ENCODE assay signal across 12 cellular contexts in genomic region chr15:85772668-85773067, GRCh38. TPM values are rescaled to one million over a fixed set of nuclear protein-coding genes. Genes with fewer than 3 reads are reported as not detected.
DNase-seq lines count a peak whose midpoint lies in the region; ATAC-seq and TF ChIP-seq lines count a peak whose summit lies in the region.
"Had no signal": no experiment of that assay in that cellular context is flagged by ENCODE, and none has a peak within 500 bp of the region (broad histone marks: within the 10 kb centered on the region; RNA-seq: fewer than 3 reads in every experiment).

No MANE protein-coding gene starts in this region.

- H3K36me3 ChIP-seq in esophagus muscularis mucosa (peaks cover 0 to 18% (median 9%) of the 10 kb centered on the region in 4 donors), upper lobe of left lung (peaks cover 0 to 11% (median 0%) of the 10 kb centered on the region in 4 donors), testis (ENCODE audit: low read depth, missing control alignments) (no peaks in the 10 kb centered on the region), mesendoderm (ENCODE audit: control insufficient read depth, insufficient read depth, low read length) (no peaks in the 10 kb centered on the region)

- no peak overlapping the region for H3K56ac ChIP-seq in mesendoderm (ENCODE audit: low read length)

- H3K4ac ChIP-seq in mesendoderm (ENCODE audit: low read depth, low read length) = no peak overlapping the region

- no peak for TF ChIP-seq POLR2A in esophagus muscularis mucosa (IDR thresholded peaks at IDR 0.05; ENCODE audit: low read depth)
- TF ChIP-seq POLR2A in upper lobe of left lung (IDR thresholded peaks at IDR 0.05) = no peak
- TF ChIP-seq POLR2A in testis (IDR thresholded peaks at IDR 0.05) = no peak

- no peaks in the 10 kb centered on the region for H3K9me3 ChIP-seq in esophagus muscularis mucosa
- no peaks in the 10 kb centered on the region for H3K9me3 ChIP-seq in upper lobe of left lung
- H3K9me3 ChIP-seq in testis = no peaks in the 10 kb centered on the region
- H3K9me3 ChIP-seq: spleen had no signal

- no peak overlapping the region for H2BK120ac ChIP-seq in mesendoderm (ENCODE audit: low read depth, low read length)

- H3K4me1 Mint-ChIP-seq in activated CD4-positive, alpha-beta T cell treated with anti-CD3 and anti-CD28 coated beads, Interleukin-2, amount 10 ng/mL, durations not matched to agents 7 days and 5 days = no peaks in the 10 kb centered on the region
- H3K4me1 Mint-ChIP-seq: IgD-negative memory B cell had no signal

- H2BK5ac ChIP-seq in mesendoderm (ENCODE audit: low read length) = no peak overlapping the region

- DNase-seq in activated CD4-positive, alpha-beta T cell treated with anti-CD3 and anti-CD28 coated beads, Interleukin-2, amount 10 ng/mL, durations not matched to agents 7 days and 5 days = no peak
- no peak for DNase-seq in activated CD4-positive, alpha-beta T cell treated with anti-CD3 and anti-CD28 coated beads, Interleukin-2, amount 50 U/mL, for 4 hours
- no peak for DNase-seq in esophagus muscularis mucosa (ENCODE audit: extremely low spot score)
- DNase-seq in mucosa of gallbladder (ENCODE audit: low spot score) = peak; percentile 58
- no peak for DNase-seq in upper lobe of left lung
- DNase-seq in testis = no peak
- DNase-seq in mesendoderm = no peak
- DNase-seq in kidney tubule cell (ENCODE audit: low spot score) = no peak
- DNase-seq: activated naive CD8-positive, alpha-beta T cell treated with anti-CD3 and anti-CD28 coated beads for 36 hours; NCI-H82; spleen had no signal

- H3K4me3 ChIP-seq in esophagus muscularis mucosa (no peak overlapping the region), upper lobe of left lung (no peak overlapping the region), testis (no peak overlapping the region), mesendoderm (ENCODE audit: low read length) (no peak overlapping the region)
- H3K4me3 ChIP-seq: spleen had no signal

- peak overlapping the region; percentile 23 for H3K27ac Mint-ChIP-seq in activated CD4-positive, alpha-beta T cell treated with anti-CD3 and anti-CD28 coated beads, Interleukin-2, amount 10 ng/mL, durations not matched to agents 7 days and 5 days
- H3K27ac Mint-ChIP-seq: activated naive CD8-positive, alpha-beta T cell treated with anti-CD3 and anti-CD28 coated beads for 36 hours; IgD-negative memory B cell had no signal

- ATAC-seq in upper lobe of left lung (ENCODE audit: low FRiP score in 2 of 2) = peak in 1 of 2 donors; percentile 32

- H3K23ac ChIP-seq in mesendoderm (ENCODE audit: low read length) = no peak overlapping the region

- TF ChIP-seq EP300 in esophagus muscularis mucosa (IDR thresholded peaks at IDR 0.05) (no peak), upper lobe of left lung (IDR thresholded peaks at IDR 0.05) (no peak)

- H3K27me3 Mint-ChIP-seq in activated CD4-positive, alpha-beta T cell treated with anti-CD3 and anti-CD28 coated beads, Interleukin-2, amount 10 ng/mL, durations not matched to agents 7 days and 5 days = no peaks in the 10 kb centered on the region
- H3K27me3 Mint-ChIP-seq: activated naive CD8-positive, alpha-beta T cell treated with anti-CD3 and anti-CD28 coated beads for 36 hours; IgD-negative memory B cell had no signal

- H3K9me3 Mint-ChIP-seq in activated CD4-positive, alpha-beta T cell treated with anti-CD3 and anti-CD28 coated beads, Interleukin-2, amount 10 ng/mL, durations not matched to agents 7 days and 5 days = no peaks in the 10 kb centered on the region
- H3K9me3 Mint-ChIP-seq: activated naive CD8-positive, alpha-beta T cell treated with anti-CD3 and anti-CD28 coated beads for 36 hours; IgD-negative memory B cell had no signal

- H3K27me3 ChIP-seq in esophagus muscularis mucosa = no peaks in the 10 kb centered on the region
- no peaks in the 10 kb centered on the region for H3K27me3 ChIP-seq in upper lobe of left lung
- H3K27me3 ChIP-seq in testis = no peaks in the 10 kb centered on the region
- no peaks in the 10 kb centered on the region for H3K27me3 ChIP-seq in mesendoderm (ENCODE audit: insufficient read depth, low read length, poor library complexity)
- H3K27me3 ChIP-seq: spleen had no signal

- no peak overlapping the region for H3K18ac ChIP-seq in mesendoderm (ENCODE audit: low read length)

- no peak for TF ChIP-seq CTCF in esophagus muscularis mucosa (IDR thresholded peaks at IDR 0.05)
- no peak for TF ChIP-seq CTCF in upper lobe of left lung (IDR thresholded peaks at IDR 0.05)
- TF ChIP-seq CTCF in testis (IDR thresholded peaks at IDR 0.05) = no peak

- POLR2A ChIA-PET in activated CD4-positive, alpha-beta T cell treated with anti-CD3 and anti-CD28 coated beads, Interleukin-2, amount 10 ng/mL, durations not matched to agents 7 days and 5 days (lab: Charles Lee) = no interaction called here

- CTCF ChIA-PET in activated CD4-positive, alpha-beta T cell treated with anti-CD3 and anti-CD28 coated beads, Interleukin-2, amount 10 ng/mL, durations not matched to agents 7 days and 5 days (lab: Charles Lee) = interaction anchor here (0.5 to 1.5 kb wide), 2 partner anchors 10 to 390 kb away, joined by 3 read pairs; no protein-coding TSS in a partner anchor

- no peak overlapping the region for H3K9ac ChIP-seq in mesendoderm (ENCODE audit: low read length)

- intact Hi-C loops in esophagus muscularis mucosa (cut with DNase I) = no loop called here
- intact Hi-C loops in testis (cut with DNase I; ENCODE audit: low total_unique reads) = no loop called here

- H3K4me3 Mint-ChIP-seq in activated CD4-positive, alpha-beta T cell treated with anti-CD3 and anti-CD28 coated beads, Interleukin-2, amount 10 ng/mL, durations not matched to agents 7 days and 5 days = no peak overlapping the region
- H3K4me3 Mint-ChIP-seq: activated naive CD8-positive, alpha-beta T cell treated with anti-CD3 and anti-CD28 coated beads for 36 hours had no signal

- no peak overlapping the region for H2AK5ac ChIP-seq in mesendoderm (ENCODE audit: low read length)

- H4K8ac ChIP-seq in mesendoderm (ENCODE audit: low read depth, low read length) = no peak overlapping the region

- H3K27ac ChIP-seq in esophagus muscularis mucosa (replicated peaks in 1 of 4) (peak overlapping the region; percentile 49 to 65 (median 50)), upper lobe of left lung (peak overlapping the region; percentile 63 to 82 (median 80)), testis (no peak overlapping the region), mesendoderm (ENCODE audit: low read depth, low read length) (no peak overlapping the region)

- no peak overlapping the region for H4K5ac ChIP-seq in mesendoderm (ENCODE audit: low read length)

- WGBS in esophagus muscularis mucosa = 95% methylated on average over 8 of the region's 9 CpGs
- WGBS in upper lobe of left lung, 2 donors = 90 to 93% methylated on average over 5 to 9 of the region's 9 CpGs
- 91 to 96% methylated on average over 9 of the region's 9 CpGs for WGBS in testis, 2 donors
- no CpG with 5 or more reads among the region's 9 CpGs for WGBS in mesendoderm (ENCODE audit: extremely low coverage, insufficient coverage, low lambda C conversion rate)

- H3K4me2 ChIP-seq in mesendoderm (ENCODE audit: low read length) = no peak overlapping the region

- H3K4me1 ChIP-seq in esophagus muscularis mucosa (peaks cover 22 to 39% (median 35%) of the 10 kb centered on the region in 4 donors), upper lobe of left lung (peaks cover 8 to 31% (median 21%) of the 10 kb centered on the region in 4 donors), testis (peaks cover 4% of the 10 kb centered on the region), mesendoderm (ENCODE audit: control insufficient read depth, low read depth, low read length) (no peaks in the 10 kb centered on the region)

- no peak overlapping the region for H2BK15ac ChIP-seq in mesendoderm (replicated peaks; ENCODE audit: low read depth)

- peaks cover 59% of the 10 kb centered on the region for H3K79me2 ChIP-seq in mesendoderm (ENCODE audit: control insufficient read depth, insufficient read depth, low read length)

- H3K79me1 ChIP-seq in mesendoderm (ENCODE audit: low read length) = peaks cover 64% of the 10 kb centered on the region

- H3K36me3 Mint-ChIP-seq in activated CD4-positive, alpha-beta T cell treated with anti-CD3 and anti-CD28 coated beads, Interleukin-2, amount 10 ng/mL, durations not matched to agents 7 days and 5 days (ENCODE audit: low read depth) = no peaks in the 10 kb centered on the region
- H3K36me3 Mint-ChIP-seq: activated naive CD8-positive, alpha-beta T cell treated with anti-CD3 and anti-CD28 coated beads for 36 hours; IgD-negative memory B cell had no signal

RNA-seq across cellular contexts. Expression of gene KLHL25, which starts 22.1 kb away (rescaled TPM):
- 1 to 10 TPM; 7.4 to 8.0 TPM for total RNA-seq in activated CD4-positive, alpha-beta T cell treated with anti-CD3 and anti-CD28 coated beads, Interleukin-2, amount 10 ng/mL, durations not matched to agents 7 days and 5 days
- total RNA-seq in esophagus muscularis mucosa = 10 to 100 TPM; 10.8 to 24.4 (median 12.0) TPM
- 12.5 TPM for total RNA-seq in mucosa of gallbladder
- total RNA-seq in upper lobe of left lung = 10 to 100 TPM in 1 of 6 donors, 1 to 10 TPM in 5; 3.0 to 24.1 (median 5.6) TPM
- 10 to 100 TPM; 42.6 to 50.1 TPM for total RNA-seq in testis
- polyA plus RNA-seq in testis (ENCODE audit: insufficient read depth, low read depth, low replicate concordance) = 19.6 TPM
- 4.3 TPM for polyA plus RNA-seq in mesendoderm (2013, experiment 1 of 2)
- polyA plus RNA-seq in mesendoderm (2013, experiment 2 of 2) = 4.4 TPM

Comparison
In these comparisons a context has a peak if more than half of its experiments do, and no peak if none do; other contexts are left out.
1. H3K27ac ChIP-seq: peak in esophagus muscularis mucosa (4 of 4) and upper lobe of left lung (4 of 4); none in testis (0 of 2) and mesendoderm (single experiment).